In the genomic region with DNA sequence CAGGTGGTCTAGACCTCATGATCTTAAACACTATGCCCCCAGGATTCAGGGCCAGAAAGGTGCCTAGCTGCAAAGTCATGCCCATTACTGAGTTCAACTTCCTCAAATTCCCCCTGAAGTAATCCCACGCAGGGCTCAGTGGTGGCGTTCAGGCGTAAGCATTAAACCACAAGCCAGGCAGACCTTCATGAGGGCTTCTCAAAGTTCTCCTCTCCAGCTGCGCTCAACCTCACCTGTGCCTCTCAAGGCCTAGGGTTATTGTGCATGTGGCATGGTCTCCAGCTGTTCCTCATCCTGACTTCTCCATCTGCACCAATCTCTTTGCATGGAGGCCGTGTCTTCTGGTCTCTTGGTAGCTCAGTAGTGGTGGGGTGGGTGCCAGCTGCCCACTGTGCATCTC, we compare ENCODE assay signal across 16 cellular contexts.
"Had no signal": no experiment of that assay in that cellular context is flagged by ENCODE, and none has a peak within 500 bp of the region (broad histone marks: within the 10 kb centered on the region; RNA-seq: fewer than 3 reads in every experiment).

No MANE protein-coding gene starts in this region.

- ATAC-seq: activated CD8-positive, alpha-beta T cell treated with anti-CD3 and anti-CD28 coated beads, Interleukin-2, amount 10 ng/mL, durations not matched to agents 7 days and 5 days; heart right ventricle; left lobe of liver had no signal

- DNase-seq: activated CD4-positive, alpha-beta T cell treated with anti-CD3 and anti-CD28 coated beads for 4 hours; activated CD8-positive, alpha-beta memory T cell treated with anti-CD3 and anti-CD28 coated beads, Interleukin-2, amount 50 U/mL, for 48 hours; activated CD8-positive, alpha-beta T cell treated with anti-CD3 and anti-CD28 coated beads, Interleukin-2, amount 10 ng/mL, durations not matched to agents 7 days and 5 days; activated naive CD4-positive, alpha-beta T cell; amniotic stem cell; effector memory CD4-positive, alpha-beta T cell; heart right ventricle; islet precursor cell; sigmoid colon; stimulated activated CD4-positive, alpha-beta T cell treated with anti-CD3 and anti-CD28 coated beads, Interleukin-12 subunit alpha, Interleukin-12 subunit beta, amount 100 ng/mL, for 4 hours; stimulated activated CD4-positive, alpha-beta T cell treated with anti-CD3 and anti-CD28 coated beads, Interleukin-2, amount 100 ng/mL, for 48 hours; stimulated activated CD8-positive, alpha-beta memory T cell treated with anti-CD3 and anti-CD28 coated beads, Interleukin-4, amount 100 ng/mL, for 48 hours; WERI-Rb-1 had no signal

- H3K4me3 ChIP-seq: heart right ventricle, sigmoid colon had no signal

- FAIRE-seq: frontal cortex, urothelium cell line had no signal

- H3K27ac ChIP-seq: WERI-Rb-1 had no signal

- H3K36me3 ChIP-seq: heart right ventricle, sigmoid colon, WERI-Rb-1 had no signal

- H3K27me3 ChIP-seq: heart right ventricle, sigmoid colon had no signal

- H3K9me3 ChIP-seq: heart right ventricle, sigmoid colon had no signal
